In genomic region chr1:32650752-32651460, GRCh38 we compare ENCODE assay signal across 8 cellular contexts. TPM values are rescaled to one million over a fixed set of nuclear protein-coding genes. Genes with fewer than 3 reads are reported as not detected.
DNase-seq lines count a peak whose midpoint lies in the region; FAIRE-seq and TF ChIP-seq lines count a peak whose summit lies in the region.

Gene RBBP4, plus strand, starts transcription at chr1:32651208. Its CDS starts 99 bp downstream, at chr1:32651307.

- H3K27ac ChIP-seq in neutrophil (peak within 1 kb of the TSS; percentile 93), substantia nigra (ENCODE audit: low read depth, low read length, poor library complexity, severe bottlenecking) (peak within 1 kb of the TSS; percentile 100)

- peaks cover 27 to 37% of the 10 kb centered on the region in 2 experiments for H3K4me1 ChIP-seq in neutrophil (ENCODE audit: control insufficient read depth in 1 of 2, insufficient read depth in 1 of 2, low read depth in 1 of 2, low read length in 1 of 2)

- POLR2A ChIA-PET in HEK293T (lab: Yijun Ruan, JAX): interaction anchor here (0.6 to 1.5 kb wide), 27 partner anchors 9 to 1256 kb away, joined by 3 to 12 read pairs (median 4); partner anchors contain the start of genes BSDC1, S100PBP, SYNC and YARS1

- DNase-seq in GF-D8 (lab: John Stamatoyannopoulos, UW) (peak; percentile 90), HEK293T (ENCODE audit: extremely low spot score) (peak; percentile 100), MV-4-11 (lab: John Stamatoyannopoulos, UW) (peak; percentile 96), SK-MEL-5 (ENCODE audit: low read depth, low spot score) (peak; percentile 94), frontal cortex (ENCODE audit: low spot score in 2 of 2) (peak; percentile 94 to 95), substantia nigra (lab: John Stamatoyannopoulos, UW) (peak; percentile 79 to 99 (median 94))
- DNase-seq in activated naive CD4-positive, alpha-beta T cell treated with Interleukin-2 at 50 U/mL for 16 hours: peak; percentile 99

- peak within 1 kb of the TSS; percentile 79 to 99 for H3K4me3 ChIP-seq in neutrophil (ENCODE audit: low read depth in 1 of 2, low read length in 1 of 2)

- in situ Hi-C loops in SK-MEL-5 (cut with HindIII; ENCODE audit: low pct_unique_long_range_greater_than_20kb, low sequenced_read_pairs): no loop called here

- no peak for TF ChIP-seq CTCF in neutrophil (IDR thresholded peaks at IDR 0.05)

- no peak for FAIRE-seq in frontal cortex (lab: Jason Lieb, UNC)

- no peaks in the 10 kb centered on the region for H3K9me3 ChIP-seq in neutrophil

- H3K27me3 ChIP-seq in neutrophil: no peaks in the 10 kb centered on the region

- H3K36me3 ChIP-seq in neutrophil: peaks cover 14% of the 10 kb centered on the region

- CTCF ChIA-PET in HEK293T (lab: Yijun Ruan, JAX): interaction anchor here (1.0 kb wide), 1 partner anchor 130 kb away, joined by 3 read pairs; no protein-coding TSS in a partner anchor

TF ChIP-seq in HEK293T, 16 proteins besides CTCF, POLR2A, EP300 and RAD21:
- TF ChIP-seq SUZ12 (IDR thresholded peaks at IDR 0.05) (no peak), ARNT (IDR thresholded peaks at IDR 0.05) (no peak), PKNOX1 (IDR thresholded peaks at IDR 0.05) (peak; percentile 41; the same call in 1 of the 2 replicates), LEF1 (IDR thresholded peaks at IDR 0.05; ENCODE audit: borderline replicate concordance) (peak; percentile 36; the same call in 1 of the 2 replicates), ELF4 (IDR thresholded peaks at IDR 0.05) (no peak; the same call in 1 of the 2 replicates), NFRKB (IDR thresholded peaks at IDR 0.05) (peak; percentile 98), BHLHE40 (IDR thresholded peaks at IDR 0.05; ENCODE audit: borderline replicate concordance) (no peak; the same call in 1 of the 2 replicates), FOXA1 (IDR thresholded peaks at IDR 0.05) (no peak), SP1 (IDR thresholded peaks at IDR 0.05) (no peak; the same call in 1 of the 2 replicates), FOXM1 (IDR thresholded peaks at IDR 0.05; ENCODE audit: borderline replicate concordance) (peak; percentile 83), ZNF384 (IDR thresholded peaks at IDR 0.05) (no peak), FOXK2 (IDR thresholded peaks at IDR 0.05) (no peak), HDGF (IDR thresholded peaks at IDR 0.05; ENCODE audit: borderline replicate concordance) (peak; percentile 77; the same call in 1 of the 2 replicates), CTBP1 (IDR thresholded peaks at IDR 0.05; ENCODE audit: borderline replicate concordance) (peak; percentile 44; the same call in 1 of the 2 replicates), L3MBTL2 (conservative IDR thresholded peaks at IDR 0.05) (peak; percentile 99), TARDBP (IDR thresholded peaks at IDR 0.05) (no peak)

RNA-seq across cellular contexts. Expression of gene RBBP4, which starts in this region (rescaled TPM):
- total RNA-seq in SK-MEL-5 (2014; rRNA removed; shearing (Covaris generic)): 80.8 and 94.1 TPM in 2 replicates
- polyA plus RNA-seq in SK-MEL-5 (2015; cell fraction: cytosol; rRNA removed): 121 and 150 TPM in 2 replicates
- 131 and 149 TPM in 2 replicates for polyA plus RNA-seq in SK-MEL-5 (2015; cell fraction: nucleus; rRNA removed)
- 191 TPM for total RNA-seq in frontal cortex

Comparison
In these comparisons a context has a peak if more than half of its experiments do, and no peak if none do; other contexts are left out.
1. Peak in every context shown above with its lines: DNase-seq, H3K4me3 ChIP-seq and H3K27ac ChIP-seq.